In the genomic region with DNA sequence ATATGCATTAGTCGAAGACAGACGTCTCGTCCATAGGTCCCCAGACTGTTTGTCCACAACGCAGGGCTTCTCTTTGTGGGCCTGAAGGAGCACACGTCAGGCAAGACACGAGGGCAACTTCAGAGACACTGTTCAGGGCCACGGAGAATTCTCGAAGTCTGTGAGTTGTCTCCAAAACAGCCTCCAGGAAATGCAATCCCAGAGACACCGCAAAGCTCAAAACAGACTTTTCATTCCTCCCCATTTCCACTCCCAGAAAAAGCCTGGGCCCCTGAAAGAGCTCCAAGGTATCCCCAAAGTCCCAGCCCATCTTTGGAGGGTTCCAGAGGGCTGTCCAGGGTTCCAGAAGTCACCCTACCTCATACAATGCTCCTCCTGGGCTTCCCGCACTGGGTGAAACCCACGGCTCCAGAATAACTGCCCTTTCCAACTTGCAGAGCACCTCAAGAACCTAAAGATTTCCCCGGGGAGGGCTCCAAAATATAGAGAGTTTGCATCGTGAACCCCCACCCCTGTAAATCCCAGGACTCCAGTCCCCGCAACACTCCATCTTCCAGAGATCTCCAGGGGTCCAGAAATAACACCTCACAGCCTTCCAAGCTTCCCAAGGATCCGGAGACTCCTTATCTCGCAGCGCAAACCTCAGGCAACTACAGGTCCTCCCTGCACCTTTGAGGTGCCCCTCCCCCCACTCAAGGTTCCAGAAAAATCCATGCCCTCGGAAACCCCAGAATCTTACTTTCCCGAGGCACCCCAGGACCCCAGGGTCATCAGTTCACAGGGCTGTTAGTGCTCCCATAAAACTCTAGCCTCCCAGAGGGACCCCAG, we compare ENCODE assay signal across 6 cellular contexts. TPM values are rescaled to one million over a fixed set of nuclear protein-coding genes. Genes with fewer than 3 reads are reported as not detected.
DNase-seq lines count a peak whose midpoint lies in the region; ATAC-seq and TF ChIP-seq lines count a peak whose summit lies in the region.

No MANE protein-coding gene starts in this region.

- peaks cover 13 to 28% of the 10 kb centered on the region in 2 donors for H3K36me3 Mint-ChIP-seq in CD4-positive, alpha-beta memory T cell

- no peaks in the 10 kb centered on the region for H3K9me3 ChIP-seq in CD4-positive, alpha-beta memory T cell (ENCODE audit: control insufficient read depth in 1 of 2, low read length in 2 of 2)
- H3K9me3 ChIP-seq in OCI-LY7 (ENCODE audit: low read length) (no peaks in the 10 kb centered on the region), right cardiac atrium (ENCODE audit: control insufficient read depth, low read length) (no peaks in the 10 kb centered on the region), thymus (ENCODE audit: control insufficient read depth) (no peaks in the 10 kb centered on the region)

- H3K27ac Mint-ChIP-seq in CD4-positive, alpha-beta memory T cell, result peak overlapping the region; percentile 77 to 98 (median 90)

- H3K36me3 ChIP-seq in CD4-positive, alpha-beta memory T cell (ENCODE audit: insufficient read depth, low read length), result peaks cover 8% of the 10 kb centered on the region
- peaks cover 34% of the 10 kb centered on the region for H3K36me3 ChIP-seq in OCI-LY7 (ENCODE audit: insufficient read depth, low read length)
- H3K36me3 ChIP-seq in thymus (ENCODE audit: control insufficient read depth, insufficient read depth), result peaks cover 32% of the 10 kb centered on the region

- H3K9me2 ChIP-seq in OCI-LY7 (ENCODE audit: insufficient read depth, low read length), result no peaks in the 10 kb centered on the region

- intact Hi-C loops in CD4-positive, alpha-beta memory T cell (cut with micrococcal nuclease), result loop anchor here (1.0 to 5.0 kb wide), 5 partner anchors 10 to 317 kb away; partner anchors contain the start of genes BAX, CA11, DHDH and NUCB1
- intact Hi-C loops in OCI-LY7 (cut with micrococcal nuclease; ENCODE audit: unreplicated experiment), result loop anchor here (1.0 kb wide), 1 partner anchor 91 kb away; no protein-coding TSS in a partner anchor
- intact Hi-C loops in right cardiac atrium (cut with DNase I), result loop anchor here in 2 of 4 donors (5.0 to 10.0 kb wide), 3 partner anchors 60 to 172 kb away; partner anchors contain the start of genes NUCB1 (in 1 of the 2) and PPP1R15A (in 1 of the 2)

- H3K9me3 Mint-ChIP-seq in CD4-positive, alpha-beta memory T cell, result peaks cover 0 to 1% (median 0%) of the 10 kb centered on the region in 8 donors

- 12% methylated on average over 19 of the region's 19 CpGs for WGBS in right cardiac atrium
- 22% methylated on average over 19 of the region's 19 CpGs for WGBS in thymus

- peak overlapping the region; percentile 34 to 73 for H3K4me3 ChIP-seq in CD4-positive, alpha-beta memory T cell (ENCODE audit: low read length in 2 of 2)
- H3K4me3 ChIP-seq in OCI-LY7 (ENCODE audit: low read depth, low read length, poor library complexity, severe bottlenecking), result peak overlapping the region; percentile 73
- H3K4me3 ChIP-seq in right cardiac atrium (ENCODE audit: low read length), result peak overlapping the region; percentile 53
- peak overlapping the region; percentile 73 for H3K4me3 ChIP-seq in thymus (ENCODE audit: low read length)

- DNase-seq in CD4-positive, alpha-beta memory T cell, result no peak
- DNase-seq in OCI-LY7 (ENCODE audit: low spot score), result no peak
- no peak for DNase-seq in right cardiac atrium
- no peak for DNase-seq in D341Med (ENCODE audit: low spot score)

- H2AFZ ChIP-seq in OCI-LY7 (ENCODE audit: low read length), result no peak overlapping the region; the same call in 1 of the 2 replicates

- POLR2A ChIA-PET in CD4-positive, alpha-beta memory T cell (lab: Charles Lee; ENCODE audit: partially characterized antibody), result interaction anchor here (0.9 to 5.6 kb wide), 16 partner anchors 10 to 677 kb away, joined by 3 to 134 read pairs (median 6); partner anchors contain the start of genes BAX, CA11, DHDH and GYS1
- POLR2A ChIA-PET in OCI-LY7 (lab: Charles Lee), result interaction anchor here (0.8 kb wide), 1 partner anchor 13 kb away, joined by 4 read pairs; no protein-coding TSS in a partner anchor

- ATAC-seq in right cardiac atrium, result no peak
- ATAC-seq in HG03045 (IDR thresholded peaks at IDR 0.05; ENCODE audit: unreplicated experiment), result no peak

- BruUV-seq in OCI-LY7 (replicated peaks; lab: Mats Ljungman, UMichigan), result no TSS peak

- CTCF ChIA-PET in CD4-positive, alpha-beta memory T cell (lab: Charles Lee; ENCODE audit: partially characterized antibody), result interaction anchor here (0.7 to 3.4 kb wide), 2 partner anchors 29 to 176 kb away, joined by 3 to 20 read pairs; partner anchors contain the start of genes GYS1 and RUVBL2
- CTCF ChIA-PET in OCI-LY7 (lab: Charles Lee; ENCODE audit: unreplicated experiment), result no interaction called here

- H3K4me1 ChIP-seq in CD4-positive, alpha-beta memory T cell (ENCODE audit: insufficient read depth, low read length), result peaks cover 48% of the 10 kb centered on the region
- peaks cover 53% of the 10 kb centered on the region for H3K4me1 ChIP-seq in OCI-LY7 (ENCODE audit: insufficient read depth, low read length, poor library complexity, severe bottlenecking)
- peaks cover 11% of the 10 kb centered on the region for H3K4me1 ChIP-seq in right cardiac atrium (ENCODE audit: control insufficient read depth, insufficient read depth, low read length)
- H3K4me1 ChIP-seq in thymus (ENCODE audit: control insufficient read depth, insufficient read depth, low read length), result peaks cover 36% of the 10 kb centered on the region

- peaks cover 30 to 67% (median 46%) of the 10 kb centered on the region in 4 donors for H3K4me1 Mint-ChIP-seq in CD4-positive, alpha-beta memory T cell

- no peak for TF ChIP-seq CTCF in OCI-LY7 (conservative IDR thresholded peaks at IDR 0.05; ENCODE audit: low read length)

- H3K27me3 ChIP-seq in CD4-positive, alpha-beta memory T cell (ENCODE audit: insufficient read depth, low read length), result no peaks in the 10 kb centered on the region
- H3K27me3 ChIP-seq in right cardiac atrium (ENCODE audit: control insufficient read depth, insufficient read depth), result no peaks in the 10 kb centered on the region
- no peaks in the 10 kb centered on the region for H3K27me3 ChIP-seq in thymus (ENCODE audit: control insufficient read depth, insufficient read depth)

- no peaks in the 10 kb centered on the region for H3K27me3 Mint-ChIP-seq in CD4-positive, alpha-beta memory T cell

- peaks cover 17% of the 10 kb centered on the region; the same call in 1 of the 2 replicates for H3K79me2 ChIP-seq in OCI-LY7 (ENCODE audit: insufficient read depth, low read depth, low read length)

- peak overlapping the region; percentile 94 for H3K4me2 ChIP-seq in OCI-LY7 (ENCODE audit: low read length)

- H3K27ac ChIP-seq in CD4-positive, alpha-beta memory T cell (ENCODE audit: low read depth, low read length), result peak overlapping the region; percentile 58
- H3K27ac ChIP-seq in OCI-LY7 (ENCODE audit: low read depth, low read length, poor library complexity, severe bottlenecking) (peak overlapping the region; percentile 54), right cardiac atrium (ENCODE audit: low read length) (peak overlapping the region; percentile 59), thymus (ENCODE audit: low read depth) (peak overlapping the region; percentile 76)

- peak overlapping the region; percentile 77 to 100 (median 96) for H3K4me3 Mint-ChIP-seq in CD4-positive, alpha-beta memory T cell

- H4K20me1 ChIP-seq in OCI-LY7 (ENCODE audit: insufficient read depth, low read length), result no peaks in the 10 kb centered on the region

RNA-seq across cellular contexts. Expression of gene FTL, which starts 0.7 kb away (rescaled TPM):
- 1,000 to 10,000 TPM; 1,304 to 1,371 TPM for total RNA-seq in CD4-positive, alpha-beta memory T cell
- polyA plus RNA-seq in CD4-positive, alpha-beta memory T cell, result 1,000 to 10,000 TPM; 3,537 to 4,474 TPM
- total RNA-seq in OCI-LY7 (2014; rRNA removed; shearing (Covaris generic)), result 562 and 602 TPM in 2 replicates
- total RNA-seq in OCI-LY7 (2022), result 438 and 467 TPM in 2 replicates
- 1,000 to 10,000 TPM; 1,459 to 1,840 (median 1,541) TPM for total RNA-seq in right cardiac atrium
- polyA plus RNA-seq in right cardiac atrium, result 1,675 TPM
- 8,316 TPM for polyA plus RNA-seq in thymus

RNA-seq across cellular contexts. Expression of gene BAX, which starts 9.7 kb away (rescaled TPM):
- total RNA-seq in CD4-positive, alpha-beta memory T cell, result 100 to 1,000 TPM; 173 to 183 TPM
- 10 to 100 TPM; 56.5 to 66.8 TPM for polyA plus RNA-seq in CD4-positive, alpha-beta memory T cell
- total RNA-seq in OCI-LY7 (2014; rRNA removed; shearing (Covaris generic)), result 94.9 and 95.2 TPM in 2 replicates
- total RNA-seq in OCI-LY7 (2022) (83.9 and 93.7 TPM in 2 replicates), right cardiac atrium (10 to 100 TPM; 23.8 to 34.6 (median 30.4) TPM)
- polyA plus RNA-seq in right cardiac atrium (24.4 TPM), thymus (126 TPM)

RNA-seq across cellular contexts. Expression of gene GYS1, which starts 28.7 kb away (rescaled TPM):
- 10 to 100 TPM; 56.2 to 56.4 TPM for total RNA-seq in CD4-positive, alpha-beta memory T cell
- polyA plus RNA-seq in CD4-positive, alpha-beta memory T cell, result 10 to 100 TPM; 30.6 to 31.4 TPM
- total RNA-seq in OCI-LY7 (2014; rRNA removed; shearing (Covaris generic)), result 12.5 and 20.0 TPM in 2 replicates
- total RNA-seq in OCI-LY7 (2022) (28.9 and 29.9 TPM in 2 replicates), right cardiac atrium (10 to 100 TPM; 62.7 to 95.9 (median 89.0) TPM)
- polyA plus RNA-seq in right cardiac atrium (61.4 TPM), thymus (22.2 TPM)

RNA-seq across cellular contexts. Expression of gene RUVBL2, which starts 29.3 kb away (rescaled TPM):
- 10 to 100 TPM; 27.9 to 28.5 TPM for total RNA-seq in CD4-positive, alpha-beta memory T cell
- polyA plus RNA-seq in CD4-positive, alpha-beta memory T cell, result 10 to 100 TPM; 48.6 to 51.9 TPM
- total RNA-seq in OCI-LY7 (2014; rRNA removed; shearing (Covaris generic)), result 265 and 272 TPM in 2 replicates
- total RNA-seq in OCI-LY7 (2022) (125 and 146 TPM in 2 replicates), right cardiac atrium (10 to 100 TPM; 39.4 to 47.3 (median 45.4) TPM)
- polyA plus RNA-seq in right cardiac atrium (54.5 TPM), thymus (52.0 TPM)

RNA-seq across cellular contexts. Expression of gene DHDH, which starts 30.9 kb away (rescaled TPM):
- 1 to 10 TPM; 1.2 to 1.6 TPM for total RNA-seq in CD4-positive, alpha-beta memory T cell
- polyA plus RNA-seq in CD4-positive, alpha-beta memory T cell, result 1 to 10 TPM in 1 of 2 donors, under 1 TPM in 1; 0.60 to 1.2 TPM
- not detected in 2 replicates for total RNA-seq in OCI-LY7 (2014; rRNA removed; shearing (Covaris generic))
- 0.53 TPM in 1 of 2 replicates, not detected in the other for total RNA-seq in OCI-LY7 (2022)
- under 1 TPM in 1 of 4 donors, not detected in 3; 0.31 TPM for total RNA-seq in right cardiac atrium
- not detected for polyA plus RNA-seq in right cardiac atrium
- polyA plus RNA-seq in thymus, result 1.0 TPM
